ENCODE assay signal across 1 cellular context in genomic region chr7:26201261-26202018, GRCh38.
TF ChIP-seq lines count a peak whose summit lies in the region.

TSS of gene CBX3 (plus strand) at chr7:26201745. CDS start at chr7:26202999, 1,254 bp downstream.

TF ChIP-seq in K562, 482 proteins besides CTCF, POLR2A, EP300 and RAD21 (continued from another document and continues in another):
- TF ChIP-seq MGA (IDR thresholded peaks at IDR 0.05) = no peak
- TF ChIP-seq TRIM28 (IDR thresholded peaks at IDR 0.05) = 0 out of 2 replicates have a peak, but pooled peaks have one; percentile 43
- 0 out of 2 replicates have a peak, but pooled peaks have one; percentile 28 for TF ChIP-seq SOX6 (IDR thresholded peaks at IDR 0.05)
- TF ChIP-seq HMG20B (CRISPR knock-in tag; IDR thresholded peaks at IDR 0.05) = no peak
- TF ChIP-seq POLR2AphosphoS5 (IDR thresholded peaks at IDR 0.05; ENCODE audit: control insufficient read depth, insufficient read depth, low read depth, low read length) = peak; percentile 88
- TF ChIP-seq DMBX1 (CRISPR knock-in tag; IDR thresholded peaks at IDR 0.05; ENCODE audit: borderline replicate concordance) = no peak
- TF ChIP-seq CCNT2 (IDR thresholded peaks at IDR 0.05; ENCODE audit: borderline replicate concordance, extremely low read depth, insufficient read length, low read depth, low read length) = peak; percentile 96
- 0 out of 2 replicates have a peak, but pooled peaks have one; percentile 52 for TF ChIP-seq RUNX1 (IDR thresholded peaks at IDR 0.05; ENCODE audit: low read depth)
- no peak for TF ChIP-seq FOXA1 (IDR thresholded peaks at IDR 0.05; ENCODE audit: borderline replicate concordance)
- TF ChIP-seq EWSR1 (IDR thresholded peaks at IDR 0.05; ENCODE audit: borderline replicate concordance, low read depth, partially characterized antibody) = no peak
- TF ChIP-seq, protein P1, sequence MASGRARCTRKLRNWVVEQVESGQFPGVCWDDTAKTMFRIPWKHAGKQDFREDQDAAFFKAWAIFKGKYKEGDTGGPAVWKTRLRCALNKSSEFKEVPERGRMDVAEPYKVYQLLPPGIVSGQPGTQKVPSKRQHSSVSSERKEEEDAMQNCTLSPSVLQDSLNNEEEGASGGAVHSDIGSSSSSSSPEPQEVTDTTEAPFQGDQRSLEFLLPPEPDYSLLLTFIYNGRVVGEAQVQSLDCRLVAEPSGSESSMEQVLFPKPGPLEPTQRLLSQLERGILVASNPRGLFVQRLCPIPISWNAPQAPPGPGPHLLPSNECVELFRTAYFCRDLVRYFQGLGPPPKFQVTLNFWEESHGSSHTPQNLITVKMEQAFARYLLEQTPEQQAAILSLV (tag; IDR thresholded peaks at IDR 0.05) = no peak
- TF ChIP-seq, protein P2, sequence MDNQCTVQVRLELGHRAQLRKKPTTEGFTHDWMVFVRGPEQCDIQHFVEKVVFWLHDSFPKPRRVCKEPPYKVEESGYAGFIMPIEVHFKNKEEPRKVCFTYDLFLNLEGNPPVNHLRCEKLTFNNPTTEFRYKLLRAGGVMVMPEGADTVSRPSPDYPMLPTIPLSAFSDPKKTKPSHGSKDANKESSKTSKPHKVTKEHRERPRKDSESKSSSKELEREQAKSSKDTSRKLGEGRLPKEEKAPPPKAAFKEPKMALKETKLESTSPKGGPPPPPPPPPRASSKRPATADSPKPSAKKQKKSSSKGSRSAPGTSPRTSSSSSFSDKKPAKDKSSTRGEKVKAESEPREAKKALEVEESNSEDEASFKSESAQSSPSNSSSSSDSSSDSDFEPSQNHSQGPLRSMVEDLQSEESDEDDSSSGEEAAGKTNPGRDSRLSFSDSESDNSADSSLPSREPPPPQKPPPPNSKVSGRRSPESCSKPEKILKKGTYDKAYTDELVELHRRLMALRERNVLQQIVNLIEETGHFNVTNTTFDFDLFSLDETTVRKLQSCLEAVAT (IDR thresholded peaks at IDR 0.05) = peak; percentile 81 to 84
- TF ChIP-seq RFX5 (IDR thresholded peaks at IDR 0.05; ENCODE audit: low read depth, low read length) = no peak
- peak; percentile 94 for TF ChIP-seq PRPF4 (IDR thresholded peaks at IDR 0.05; ENCODE audit: insufficient read depth, low read depth, low read length, poor library complexity, severe bottlenecking)
- no peak for TF ChIP-seq ZNF830 (CRISPR knock-in tag; IDR thresholded peaks at IDR 0.05)
- no peak for TF ChIP-seq MCM2 (IDR thresholded peaks at IDR 0.05; ENCODE audit: low read depth)
- TF ChIP-seq TAF7 (tag; IDR thresholded peaks at IDR 0.05) = peak; percentile 82
- no peak; the same call in 1 of the 2 replicates for TF ChIP-seq NFATC3 (IDR thresholded peaks at IDR 0.05)
- TF ChIP-seq NR3C1 (CRISPR knock-in tag; IDR thresholded peaks at IDR 0.05) = no peak
- peak; percentile 11 for TF ChIP-seq ZNF146 (CRISPR knock-in tag; IDR thresholded peaks at IDR 0.05; ENCODE audit: unreplicated experiment)
- TF ChIP-seq HES1 (IDR thresholded peaks at IDR 0.05; ENCODE audit: low read depth) = no peak; the same call in 1 of the 2 replicates
- no peak; the same call in 1 of the 2 replicates for TF ChIP-seq BRD4 (IDR thresholded peaks at IDR 0.05)
- TF ChIP-seq ARID3B (CRISPR knock-in tag; IDR thresholded peaks at IDR 0.05; ENCODE audit: borderline replicate concordance) = no peak
- TF ChIP-seq RBM14 (IDR thresholded peaks at IDR 0.05; ENCODE audit: borderline replicate concordance, insufficient read depth, low read depth, low read length) = no peak
- TF ChIP-seq ZNF589 (CRISPR knock-in tag; IDR thresholded peaks at IDR 0.05; ENCODE audit: low read depth) = no peak
- TF ChIP-seq ZKSCAN1 (IDR thresholded peaks at IDR 0.05; ENCODE audit: low read depth, low read length) = no peak; the same call in 1 of the 2 replicates
- TF ChIP-seq NR2C2 (CRISPR knock-in tag; IDR thresholded peaks at IDR 0.05) = no peak
- TF ChIP-seq NR2C2 (tag; IDR thresholded peaks at IDR 0.05) = peak; percentile 68
- TF ChIP-seq IRF2 (CRISPR knock-in tag; IDR thresholded peaks at IDR 0.05) = no peak
- TF ChIP-seq BHLHE40 (IDR thresholded peaks at IDR 0.05; ENCODE audit: low read length) = no peak; the same call in 1 of the 2 replicates
- TF ChIP-seq, protein P3, sequence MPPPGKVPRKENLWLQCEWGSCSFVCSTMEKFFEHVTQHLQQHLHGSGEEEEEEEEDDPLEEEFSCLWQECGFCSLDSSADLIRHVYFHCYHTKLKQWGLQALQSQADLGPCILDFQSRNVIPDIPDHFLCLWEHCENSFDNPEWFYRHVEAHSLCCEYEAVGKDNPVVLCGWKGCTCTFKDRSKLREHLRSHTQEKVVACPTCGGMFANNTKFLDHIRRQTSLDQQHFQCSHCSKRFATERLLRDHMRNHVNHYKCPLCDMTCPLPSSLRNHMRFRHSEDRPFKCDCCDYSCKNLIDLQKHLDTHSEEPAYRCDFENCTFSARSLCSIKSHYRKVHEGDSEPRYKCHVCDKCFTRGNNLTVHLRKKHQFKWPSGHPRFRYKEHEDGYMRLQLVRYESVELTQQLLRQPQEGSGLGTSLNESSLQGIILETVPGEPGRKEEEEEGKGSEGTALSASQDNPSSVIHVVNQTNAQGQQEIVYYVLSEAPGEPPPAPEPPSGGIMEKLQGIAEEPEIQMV (tag; conservative IDR thresholded peaks at IDR 0.05; ENCODE audit: low read depth) = no peak
- TF ChIP-seq U2AF2 (optimal IDR thresholded peaks at IDR 0.05; ENCODE audit: low read depth, low read length) = no peak
- TF ChIP-seq BACH1 (tag; IDR thresholded peaks at IDR 0.05) = no peak; the same call in 1 of the 2 replicates
- TF ChIP-seq SMARCE1 (IDR thresholded peaks at IDR 0.05) = no peak
- no peak; the same call in 1 of the 2 replicates for TF ChIP-seq FOSL1 (tag; conservative IDR thresholded peaks at IDR 0.05)
- TF ChIP-seq RBBP5 (IDR thresholded peaks at IDR 0.05; ENCODE audit: borderline replicate concordance, insufficient read depth, low read length, poor library complexity, severe bottlenecking) = peak; percentile 78
- TF ChIP-seq KLF16 (IDR thresholded peaks at IDR 0.05) = no peak
- TF ChIP-seq ARID2 (IDR thresholded peaks at IDR 0.05) = peak; percentile 22; the same call in 1 of the 2 replicates
- TF ChIP-seq, protein P4, sequence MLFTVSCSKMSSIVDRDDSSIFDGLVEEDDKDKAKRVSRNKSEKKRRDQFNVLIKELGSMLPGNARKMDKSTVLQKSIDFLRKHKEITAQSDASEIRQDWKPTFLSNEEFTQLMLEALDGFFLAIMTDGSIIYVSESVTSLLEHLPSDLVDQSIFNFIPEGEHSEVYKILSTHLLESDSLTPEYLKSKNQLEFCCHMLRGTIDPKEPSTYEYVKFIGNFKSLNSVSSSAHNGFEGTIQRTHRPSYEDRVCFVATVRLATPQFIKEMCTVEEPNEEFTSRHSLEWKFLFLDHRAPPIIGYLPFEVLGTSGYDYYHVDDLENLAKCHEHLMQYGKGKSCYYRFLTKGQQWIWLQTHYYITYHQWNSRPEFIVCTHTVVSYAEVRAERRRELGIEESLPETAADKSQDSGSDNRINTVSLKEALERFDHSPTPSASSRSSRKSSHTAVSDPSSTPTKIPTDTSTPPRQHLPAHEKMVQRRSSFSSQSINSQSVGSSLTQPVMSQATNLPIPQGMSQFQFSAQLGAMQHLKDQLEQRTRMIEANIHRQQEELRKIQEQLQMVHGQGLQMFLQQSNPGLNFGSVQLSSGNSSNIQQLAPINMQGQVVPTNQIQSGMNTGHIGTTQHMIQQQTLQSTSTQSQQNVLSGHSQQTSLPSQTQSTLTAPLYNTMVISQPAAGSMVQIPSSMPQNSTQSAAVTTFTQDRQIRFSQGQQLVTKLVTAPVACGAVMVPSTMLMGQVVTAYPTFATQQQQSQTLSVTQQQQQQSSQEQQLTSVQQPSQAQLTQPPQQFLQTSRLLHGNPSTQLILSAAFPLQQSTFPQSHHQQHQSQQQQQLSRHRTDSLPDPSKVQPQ (CRISPR knock-in tag; IDR thresholded peaks at IDR 0.05; ENCODE audit: borderline replicate concordance) = no peak
- peak; percentile 83; the same call in 1 of the 2 replicates for TF ChIP-seq SMAD4 (CRISPR knock-in tag; conservative IDR thresholded peaks at IDR 0.05)
